In genomic region chr2:123086613-123087012, GRCh38 we compare ENCODE assay signal across 15 cellular contexts.
"Had no signal": no experiment of that assay in that cellular context is flagged by ENCODE, and none has a peak within 500 bp of the region (broad histone marks: within the 10 kb centered on the region; RNA-seq: fewer than 3 reads in every experiment).

No MANE protein-coding gene starts in this region.

- H3K27ac Mint-ChIP-seq: naive thymus-derived CD8-positive, alpha-beta T cell; stimulated activated naive B cell treated with anti-CD40 and anti-IgM and Interleukin-4, amounts not matched to agents 10 μg/mL and 1 μg/mL and 100 μg/mL, for 72 hours; stimulated activated naive CD8-positive, alpha-beta T cell treated with anti-CD3 and anti-CD28 coated beads, Interleukin-15, amount 100 ng/mL, for 72 hours had no signal

- H3K4me3 Mint-ChIP-seq: naive thymus-derived CD8-positive, alpha-beta T cell; stimulated activated naive B cell treated with anti-CD40 and anti-IgM and Interleukin-4, amounts not matched to agents 10 μg/mL and 1 μg/mL and 100 μg/mL, for 72 hours; stimulated activated naive CD8-positive, alpha-beta T cell treated with anti-CD3 and anti-CD28 coated beads, Interleukin-15, amount 100 ng/mL, for 72 hours had no signal

- H3K27me3 Mint-ChIP-seq: naive thymus-derived CD8-positive, alpha-beta T cell; stimulated activated naive B cell treated with anti-CD40 and anti-IgM and Interleukin-4, amounts not matched to agents 10 μg/mL and 1 μg/mL and 100 μg/mL, for 72 hours; stimulated activated naive CD8-positive, alpha-beta T cell treated with anti-CD3 and anti-CD28 coated beads, Interleukin-15, amount 100 ng/mL, for 72 hours had no signal

- H3K4me1 Mint-ChIP-seq: naive thymus-derived CD8-positive, alpha-beta T cell; stimulated activated naive B cell treated with anti-CD40 and anti-IgM and Interleukin-4, amounts not matched to agents 10 μg/mL and 1 μg/mL and 100 μg/mL, for 72 hours; stimulated activated naive CD8-positive, alpha-beta T cell treated with anti-CD3 and anti-CD28 coated beads, Interleukin-15, amount 100 ng/mL, for 72 hours had no signal

- H3K36me3 Mint-ChIP-seq: naive thymus-derived CD8-positive, alpha-beta T cell; stimulated activated naive B cell treated with anti-CD40 and anti-IgM and Interleukin-4, amounts not matched to agents 10 μg/mL and 1 μg/mL and 100 μg/mL, for 72 hours had no signal

- DNase-seq: cortex of kidney; dorsolateral prefrontal cortex; effector CD8-positive, alpha-beta T cell; foreskin melanocyte; kidney; left cardiac atrium; mammary epithelial cell; mucosa of descending colon; naive thymus-derived CD8-positive, alpha-beta T cell; sigmoid colon; stimulated activated CD4-positive, alpha-beta T cell treated with anti-CD3 and anti-CD28 coated beads, Interleukin-2, amount 100 ng/mL, for 24 hours; stimulated activated CD4-positive, alpha-beta T cell treated with anti-CD3 and anti-CD28 coated beads, Interleukin-4, amount 100 ng/mL, for 4 hours; stimulated activated naive B cell treated with anti-CD40 and anti-IgM and Interleukin-4, amounts not matched to agents 10 μg/mL and 1 μg/mL and 100 μg/mL, for 72 hours; stimulated activated naive CD8-positive, alpha-beta T cell treated with anti-CD3 and anti-CD28 coated beads, Interleukin-15, amount 100 ng/mL, for 72 hours; testis had no signal

- ATAC-seq: left cardiac atrium; mucosa of descending colon; naive thymus-derived CD8-positive, alpha-beta T cell; stimulated activated naive CD8-positive, alpha-beta T cell treated with anti-CD3 and anti-CD28 coated beads, Interleukin-15, amount 100 ng/mL, for 72 hours had no signal
